In the genomic region with DNA sequence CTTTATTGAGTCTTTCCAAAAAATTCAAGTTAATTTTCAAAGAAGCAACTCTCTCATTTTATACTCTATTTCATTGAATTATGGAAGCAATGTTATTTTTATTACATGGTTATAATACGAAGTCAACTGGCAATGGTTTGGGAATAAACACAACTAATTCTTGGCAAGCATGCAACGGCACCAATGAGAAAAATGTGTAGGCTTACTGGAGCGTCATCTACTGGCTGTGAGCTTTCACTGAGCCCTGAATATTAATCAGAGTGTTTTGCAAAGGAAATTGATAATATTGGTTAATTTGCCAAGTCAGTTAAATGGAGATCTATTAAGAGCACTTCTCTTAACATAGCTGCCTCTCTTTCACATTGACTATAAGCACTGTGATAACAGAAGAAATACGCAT, we compare ENCODE assay signal across 25 cellular contexts.
A peak's percentile ranks its signal among the peaks of the same experiment; 100 is the strongest.
DNase-seq lines count a peak whose midpoint lies in the region; FAIRE-seq and TF ChIP-seq lines count a peak whose summit lies in the region.
"Had no signal": no experiment of that assay in that cellular context is flagged by ENCODE, and none has a peak within 500 bp of the region (broad histone marks: within the 10 kb centered on the region; RNA-seq: fewer than 3 reads in every experiment).

No MANE protein-coding gene starts in this region.

- no peaks in the 10 kb centered on the region for H3K4me1 ChIP-seq in mesendoderm (ENCODE audit: control insufficient read depth, low read depth, low read length)
- H3K4me1 ChIP-seq: BE2C had no signal

- no peak for TF ChIP-seq POLR2A in lower leg skin (IDR thresholded peaks at IDR 0.05)

- TF ChIP-seq CTCF in AG09309 (IDR thresholded peaks at IDR 0.05; ENCODE audit: control insufficient read depth, insufficient read depth, low read depth, low read length, missing control alignments), result peak; percentile 54
- TF ChIP-seq CTCF in VCaP (conservative IDR thresholded peaks at IDR 0.05), result peak; percentile 32; the same call in 1 of the 2 replicates
- TF ChIP-seq CTCF in lower leg skin (IDR thresholded peaks at IDR 0.05), result no peak

- H3K4me2 ChIP-seq in mesendoderm (ENCODE audit: low read length), result no peak overlapping the region
- H3K4me2 ChIP-seq: GM23338 had no signal

- no peak overlapping the region for H2AK5ac ChIP-seq in mesendoderm (ENCODE audit: low read length)

- H3K4me3 ChIP-seq in AG09309 (ENCODE audit: control insufficient read depth, low read depth, low read length), result no peak overlapping the region
- no peak overlapping the region for H3K4me3 ChIP-seq in mesendoderm (ENCODE audit: low read length)
- no peak overlapping the region for H3K4me3 ChIP-seq in lower leg skin (ENCODE audit: low read depth, poor library complexity, severe bottlenecking)
- H3K4me3 ChIP-seq: GM23338, K562, MG63 had no signal

- no peak overlapping the region for H3K9ac ChIP-seq in mesendoderm (ENCODE audit: low read length)

- no peak for DNase-seq in AG09309 (ENCODE audit: low read depth)
- DNase-seq in GM19239 (ENCODE audit: insufficient read length, low spot score), result no peak
- DNase-seq in fibroblast of peridontal ligament (ENCODE audit: extremely low read depth), result peak; percentile 58
- no peak for DNase-seq in mesendoderm
- no peak for DNase-seq in NCI-H1105 (lab: John Stamatoyannopoulos, UW)
- no peak for DNase-seq in lower leg skin (ENCODE audit: low spot score in 2 of 2)
- no peak for DNase-seq in NCI-H1048 (lab: John Stamatoyannopoulos, UW)
- DNase-seq: BE2C, HCEC 1CT, Kasumi-1, MG63, NCI-H1417 treated with DMSO at 0.1 percent for 48 hours, NCI-H1694 treated with DMSO at 0.1 percent for 48 hours, NCI-H2081, NCI-H2227 treated with DMSO at 0.1 percent for 48 hours, NCI-H69, Right ventricle myocardium superior, RPMI8226, T-helper 1 cell had no signal

- H4K5ac ChIP-seq in mesendoderm (ENCODE audit: low read length), result no peak overlapping the region

- H3K27ac ChIP-seq in VCaP (no peak overlapping the region), mesendoderm (ENCODE audit: low read depth, low read length) (no peak overlapping the region)

- no peak overlapping the region for H3K18ac ChIP-seq in mesendoderm (ENCODE audit: low read length)

- H3K79me2 ChIP-seq in mesendoderm (ENCODE audit: control insufficient read depth, insufficient read depth, low read length), result no peaks in the 10 kb centered on the region

- no peak overlapping the region for H2BK15ac ChIP-seq in mesendoderm (replicated peaks; ENCODE audit: low read depth)

- H3K23ac ChIP-seq in mesendoderm (ENCODE audit: low read length), result no peak overlapping the region

- no peak overlapping the region for H3K56ac ChIP-seq in mesendoderm (ENCODE audit: low read length)

- no peaks in the 10 kb centered on the region for H3K27me3 ChIP-seq in mesendoderm (ENCODE audit: insufficient read depth, low read length, poor library complexity)
- H3K27me3 ChIP-seq: BE2C, MG63 had no signal

- H3K4ac ChIP-seq in mesendoderm (ENCODE audit: low read depth, low read length), result no peak overlapping the region

- no peak overlapping the region for H4K8ac ChIP-seq in mesendoderm (ENCODE audit: low read depth, low read length)

- H3K36me3 ChIP-seq in mesendoderm (ENCODE audit: control insufficient read depth, insufficient read depth, low read length), result no peaks in the 10 kb centered on the region
- H3K36me3 ChIP-seq: BE2C, MG63 had no signal

- no peak overlapping the region for H2BK120ac ChIP-seq in mesendoderm (ENCODE audit: low read depth, low read length)

- peak; percentile 23 for FAIRE-seq in GM19239 (lab: Jason Lieb, UNC)
- FAIRE-seq: A204.1, D721Med, GM18507, K562 had no signal

- WGBS in mesendoderm (ENCODE audit: extremely low coverage, insufficient coverage, low lambda C conversion rate), result no CpG with 5 or more reads among the region's 4 CpGs
- 59 to 63% methylated on average over 4 of the region's 4 CpGs for WGBS in lower leg skin, 2 donors

- no peaks in the 10 kb centered on the region for H3K79me1 ChIP-seq in mesendoderm (ENCODE audit: low read length)

- H2BK5ac ChIP-seq in mesendoderm (ENCODE audit: low read length), result no peak overlapping the region

- intact Hi-C loops in lower leg skin (cut with DNase I; ENCODE audit: low total_unique reads), result no loop called here

Comparison
In these comparisons a context has a peak if more than half of its experiments do, and no peak if none do; other contexts are left out.
1. CTCF ChIP-seq: peak in AG09309 (single experiment) and VCaP (single experiment); none in lower leg skin (0 of 3).